Comparison of ENCODE assay signal across 8 cellular contexts in genomic region chr17:78174332-78174869, GRCh38. TPM values are rescaled to one million over a fixed set of nuclear protein-coding genes. Genes with fewer than 3 reads are reported as not detected.
DNase-seq lines count a peak whose midpoint lies in the region; ATAC-seq and TF ChIP-seq lines count a peak whose summit lies in the region.

No MANE protein-coding gene starts in this region.

- intact Hi-C loops in posterior cingulate gyrus (cut with DNase I) = loop anchor here (1.0 kb wide), 1 partner anchor 77 kb away; no protein-coding TSS in a partner anchor

- peaks cover 0 to 18% of the 10 kb centered on the region in 2 donors for H3K36me3 ChIP-seq in gastroesophageal sphincter

- DNase-seq in RPMI8226 = peak; percentile 77
- DNase-seq in posterior cingulate gyrus = peak; percentile 65 to 97 (median 78)
- DNase-seq in NCI-H748 (lab: John Stamatoyannopoulos, UW; ENCODE audit: unreplicated experiment) = no peak
- no peak for DNase-seq in NCI-H524 (lab: John Stamatoyannopoulos, UW)
- no peak for DNase-seq in OCI-M2 (lab: John Stamatoyannopoulos, UW; ENCODE audit: unreplicated experiment)

- ATAC-seq in gastroesophageal sphincter (peak; percentile 76), HG02623 (IDR thresholded peaks at IDR 0.05; ENCODE audit: unreplicated experiment) (no peak)

- peak in 3 of 4 experiments; percentile 79 to 84 (median 83) for TF ChIP-seq CTCF in gastroesophageal sphincter (IDR thresholded peaks at IDR 0.05)

- TF ChIP-seq EP300 in gastroesophageal sphincter (IDR thresholded peaks at IDR 0.05) = no peak

- no peak overlapping the region for H3K4me3 ChIP-seq in gastroesophageal sphincter

- peak; percentile 28 for TF ChIP-seq POLR2A in GM10847 (IDR thresholded peaks at IDR 0.05; ENCODE audit: extremely low read depth, insufficient read length)
- peak in 1 of 2 donors; percentile 16 for TF ChIP-seq POLR2A in gastroesophageal sphincter (IDR thresholded peaks at IDR 0.05)

- peaks cover 0 to 100% (median 65%) of the 10 kb centered on the region in 3 donors for H3K4me1 ChIP-seq in gastroesophageal sphincter

- H3K27me3 ChIP-seq in gastroesophageal sphincter = no peaks in the 10 kb centered on the region

- no peaks in the 10 kb centered on the region for H3K9me3 ChIP-seq in gastroesophageal sphincter

- peak overlapping the region; percentile 51 to 98 (median 94) for H3K27ac ChIP-seq in gastroesophageal sphincter

- WGBS in gastroesophageal sphincter (ENCODE audit: low coverage in 1 of 2), 2 donors = 10% methylated on average over 2 of the region's 15 CpGs; no CpG with 5 or more reads in 1 of the 2 donors

RNA-seq across cellular contexts. Expression of gene SYNGR2, which starts 6.0 kb away (rescaled TPM):
- total RNA-seq in gastroesophageal sphincter = 100 to 1,000 TPM in 1 of 4 donors, 10 to 100 TPM in 3; 49.9 to 151 (median 81.2) TPM

RNA-seq across cellular contexts. Expression of gene TK1, which starts 12.5 kb away (rescaled TPM):
- 10 to 100 TPM in 2 of 4 donors, 1 to 10 TPM in 2; 3.4 to 24.8 (median 12.1) TPM for total RNA-seq in gastroesophageal sphincter

RNA-seq across cellular contexts. Expression of gene AFMID, which starts 12.8 kb away (rescaled TPM):
- 10 to 100 TPM; 14.9 to 43.9 (median 31.6) TPM for total RNA-seq in gastroesophageal sphincter

RNA-seq across cellular contexts. Expression of gene C17orf99, which starts 28.2 kb away (rescaled TPM):
- not detected for total RNA-seq in gastroesophageal sphincter

RNA-seq across cellular contexts. Expression of gene BIRC5, which starts 39.7 kb away (rescaled TPM):
- 1 to 10 TPM in 1 of 4 donors, under 1 TPM in 1, not detected in 2; 0.27 to 1.6 TPM for total RNA-seq in gastroesophageal sphincter

Comparison
In these comparisons a context has a peak if more than half of its experiments do, and no peak if none do; other contexts are left out.
1. DNase-seq: peak in RPMI8226 (single experiment) and posterior cingulate gyrus (10 of 10); none in NCI-H748 (single experiment), NCI-H524 (0 of 2) and OCI-M2 (single experiment).